ENCODE assay signal across 9 cellular contexts in the genomic region with DNA sequence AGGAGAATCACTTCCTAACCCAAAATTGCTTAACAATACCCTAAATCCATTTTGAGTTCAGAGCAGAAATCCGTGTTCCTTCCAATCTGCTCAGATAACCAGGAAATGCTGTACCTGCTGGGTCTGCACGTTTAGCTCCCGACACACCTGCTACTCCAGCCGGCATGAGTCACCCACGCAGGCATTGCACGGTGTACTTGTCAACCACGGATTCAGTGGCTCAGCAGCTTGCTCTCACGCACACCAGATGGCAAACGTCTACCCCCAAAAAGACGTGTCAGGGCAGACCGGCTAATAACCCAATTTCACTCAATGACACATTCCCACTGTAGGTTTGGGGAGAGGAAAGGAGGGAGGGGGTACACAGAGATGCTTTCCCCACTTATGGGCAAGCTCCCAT.
DNase-seq lines count a peak whose midpoint lies in the region; ATAC-seq and TF ChIP-seq lines count a peak whose summit lies in the region.
"Had no signal": no experiment of that assay in that cellular context is flagged by ENCODE, and none has a peak within 500 bp of the region (broad histone marks: within the 10 kb centered on the region; RNA-seq: fewer than 3 reads in every experiment).

No MANE protein-coding gene starts in this region.

- H3K4me1 Mint-ChIP-seq in osteocyte (ENCODE audit: unreplicated experiment) = peaks cover 47% of the 10 kb centered on the region
- peaks cover 10 to 46% (median 41%) of the 10 kb centered on the region in 3 donors for H3K4me1 Mint-ChIP-seq in CD8-positive, alpha-beta memory T cell

- H3K4me3 ChIP-seq in CD8-positive, alpha-beta memory T cell (ENCODE audit: low read length) = no peak overlapping the region
- H3K4me3 ChIP-seq: SJSA1 had no signal

- no peak for ATAC-seq in GM21723 (IDR thresholded peaks at IDR 0.05; ENCODE audit: unreplicated experiment)

- peak overlapping the region; percentile 35 for H3K4me3 Mint-ChIP-seq in osteocyte (ENCODE audit: unreplicated experiment)
- peak overlapping the region in 1 of 7 donors; percentile 44 for H3K4me3 Mint-ChIP-seq in CD8-positive, alpha-beta memory T cell

- TF ChIP-seq CTCF in osteocyte (IDR thresholded peaks at IDR 0.05) (no peak), GM13976 (IDR thresholded peaks at IDR 0.05; ENCODE audit: borderline replicate concordance, control extremely low read depth, extremely low read depth, insufficient read depth, missing control alignments) (no peak)

- no peak overlapping the region for H3K27ac ChIP-seq in CD8-positive, alpha-beta memory T cell (ENCODE audit: low read depth, low read length)
- H3K27ac ChIP-seq: SJSA1 had no signal

- POLR2A ChIA-PET in CD8-positive, alpha-beta memory T cell (lab: Charles Lee) = no interaction called here

- H3K27ac Mint-ChIP-seq in osteocyte (ENCODE audit: unreplicated experiment) = peak overlapping the region; percentile 90
- peak overlapping the region in 1 of 8 donors; percentile 41 for H3K27ac Mint-ChIP-seq in CD8-positive, alpha-beta memory T cell

- H3K9me3 ChIP-seq in CD8-positive, alpha-beta memory T cell (ENCODE audit: low read length) = no peaks in the 10 kb centered on the region

- H3K9me3 Mint-ChIP-seq in osteocyte (ENCODE audit: unreplicated experiment) = no peaks in the 10 kb centered on the region
- H3K9me3 Mint-ChIP-seq in CD8-positive, alpha-beta memory T cell = peaks cover 0 to 3% (median 0%) of the 10 kb centered on the region in 5 donors

- no peaks in the 10 kb centered on the region for H3K4me1 ChIP-seq in CD8-positive, alpha-beta memory T cell (ENCODE audit: insufficient read depth, low read length)

- peaks cover 3% of the 10 kb centered on the region for H3K27me3 ChIP-seq in CD8-positive, alpha-beta memory T cell (ENCODE audit: insufficient read depth, low read length, poor library complexity, severe bottlenecking)

- in situ Hi-C loops in T47D (cut with HindIII; ENCODE audit: low pct_unique_long_range_greater_than_20kb, low sequenced_read_pairs) (no loop called here), GM13976 (cut with MboI; ENCODE audit: low sequenced_read_pairs, unreplicated experiment) (no loop called here)

- H3K27me3 Mint-ChIP-seq in osteocyte (ENCODE audit: unreplicated experiment) = no peaks in the 10 kb centered on the region
- H3K27me3 Mint-ChIP-seq in CD8-positive, alpha-beta memory T cell = peaks cover 23 to 44% of the 10 kb centered on the region in 2 donors

- DNase-seq in EH (ENCODE audit: low read depth) (peak; percentile 48), NCI-H2196 (lab: John Stamatoyannopoulos, UW; ENCODE audit: unreplicated experiment) (peak; percentile 77), T47D (ENCODE audit: low read depth in 1 of 2, low spot score in 1 of 2) (peak; percentile 66 to 70), osteocyte (ENCODE audit: extremely low spot score, unreplicated experiment) (no peak), GM13976 (ENCODE audit: low spot score) (no peak)
- DNase-seq in central memory CD4-positive, alpha-beta T cell = no peak
- no peak for DNase-seq in CD8-positive, alpha-beta memory T cell

- H3K36me3 ChIP-seq in CD8-positive, alpha-beta memory T cell (ENCODE audit: insufficient read depth, low read length) = no peaks in the 10 kb centered on the region

- CTCF ChIA-PET in CD8-positive, alpha-beta memory T cell (lab: Charles Lee) = no interaction called here

- H3K36me3 Mint-ChIP-seq in osteocyte (ENCODE audit: unreplicated experiment) = no peaks in the 10 kb centered on the region
- H3K36me3 Mint-ChIP-seq in CD8-positive, alpha-beta memory T cell = no peaks in the 10 kb centered on the region

Comparison
In these comparisons a context has a peak if more than half of its experiments do, and no peak if none do; other contexts are left out.
1. DNase-seq: peak in EH (single experiment), NCI-H2196 (single experiment) and T47D (2 of 2); none in osteocyte (single experiment), central memory CD4-positive, alpha-beta T cell (single experiment), CD8-positive, alpha-beta memory T cell (0 of 5) and GM13976 (single experiment).